Comparison of ENCODE assay signal across 9 cellular contexts in genomic region chr1:20789598-20789997, GRCh38. TPM values are rescaled to one million over a fixed set of nuclear protein-coding genes. Genes with fewer than 3 reads are reported as not detected.
DNase-seq lines count a peak whose midpoint lies in the region; ATAC-seq, FAIRE-seq and TF ChIP-seq lines count a peak whose summit lies in the region.
"Not testable (repeated sequence)": the region's sequence is repeated elsewhere in the genome, so short reads cannot be mapped to it uniquely, and the experiment has no call there.
"Had no signal": no experiment of that assay in that cellular context is flagged by ENCODE, and none has a peak within 500 bp of the region (broad histone marks: within the 10 kb centered on the region; RNA-seq: fewer than 3 reads in every experiment).

No MANE protein-coding gene starts in this region.

- not testable (repeated sequence) for H3K36me3 ChIP-seq in CD8-positive, alpha-beta memory T cell (ENCODE audit: insufficient read depth, low read length); astrocyte (ENCODE audit: insufficient read depth, low read length); HepG2 (replicated peaks in 1 of 2; ENCODE audit: control insufficient read depth in 1 of 2, insufficient read depth in 2 of 2, low read length in 2 of 2); thyroid gland

- in situ Hi-C loops in HepG2 (cut with HindIII; ENCODE audit: extremely low pct_ligation_motif_present, low pct_unique_long_range_greater_than_20kb), result not testable (repeated sequence)

- TF ChIP-seq EP300 in HepG2 (IDR thresholded peaks at IDR 0.05; ENCODE audit: low read depth in 2 of 2, low read length in 2 of 2); HepG2 (CRISPR knock-in tag; IDR thresholded peaks at IDR 0.05; ENCODE audit: borderline replicate concordance): not testable (repeated sequence)

- not testable (repeated sequence) for H3K4me2 ChIP-seq in astrocyte (ENCODE audit: low read length)
- H3K4me2 ChIP-seq in HepG2 (ENCODE audit: low read depth, low read length), result peak overlapping the region; percentile 59

- H3K36me3 Mint-ChIP-seq in CD8-positive, alpha-beta memory T cell, result peaks cover 0 to 14% (median 0%) of the 10 kb centered on the region in 3 donors
- H3K36me3 Mint-ChIP-seq in astrocyte (ENCODE audit: low read depth, unreplicated experiment); nephron (ENCODE audit: low read depth): not testable (repeated sequence)

- peaks cover 21 to 28% (median 25%) of the 10 kb centered on the region in 3 donors for H3K4me1 Mint-ChIP-seq in CD8-positive, alpha-beta memory T cell
- H3K4me1 Mint-ChIP-seq in astrocyte (ENCODE audit: low read depth, unreplicated experiment), result peaks cover 17% of the 10 kb centered on the region
- H3K4me1 Mint-ChIP-seq in nephron, result peaks cover 18% of the 10 kb centered on the region

- TF ChIP-seq RAD21 in HepG2 (CRISPR knock-in tag; IDR thresholded peaks at IDR 0.05), result not testable (repeated sequence)

- peaks cover 15% of the 10 kb centered on the region for H3K4me1 ChIP-seq in CD8-positive, alpha-beta memory T cell (ENCODE audit: insufficient read depth, low read length)
- peaks cover 21% of the 10 kb centered on the region for H3K4me1 ChIP-seq in astrocyte (ENCODE audit: insufficient read depth, low read length)
- peaks cover 30% of the 10 kb centered on the region for H3K4me1 ChIP-seq in HepG2 (ENCODE audit: insufficient read depth, low read length)
- H3K4me1 ChIP-seq in thyroid gland, result peaks cover 21% of the 10 kb centered on the region in 2 donors

- H3K79me2 ChIP-seq in astrocyte (ENCODE audit: insufficient read depth, low read length) (peaks cover 22% of the 10 kb centered on the region), HepG2 (ENCODE audit: insufficient read depth, low read length) (peaks cover 18% of the 10 kb centered on the region)

- TF ChIP-seq POLR2A in HepG2 (IDR thresholded peaks at IDR 0.05; ENCODE audit: insufficient read depth in 1 of 2, low read depth in 2 of 2, low read length in 2 of 2); thyroid gland (IDR thresholded peaks at IDR 0.05): not testable (repeated sequence)

- H3K9me3 ChIP-seq in CD8-positive, alpha-beta memory T cell (ENCODE audit: low read length); astrocyte (ENCODE audit: insufficient read depth, low read depth, low read length); HepG2 (ENCODE audit: low read length); thyroid gland: not testable (repeated sequence)

- POLR2A ChIA-PET in CD8-positive, alpha-beta memory T cell (lab: Charles Lee); HEK293T (lab: Yijun Ruan, JAX); HepG2 (lab: Yijun Ruan, JAX): not testable (repeated sequence)

- H4K20me1 ChIP-seq in astrocyte (ENCODE audit: insufficient read depth, low read length), result peaks cover 18% of the 10 kb centered on the region
- peaks cover 17% of the 10 kb centered on the region for H4K20me1 ChIP-seq in HepG2 (ENCODE audit: insufficient read depth, low read length)

- not testable (repeated sequence) for ATAC-seq in HepG2

- not testable (repeated sequence) for H3K9me3 Mint-ChIP-seq in CD8-positive, alpha-beta memory T cell; astrocyte (ENCODE audit: unreplicated experiment); nephron

- not testable (repeated sequence) for H2AFZ ChIP-seq in astrocyte (ENCODE audit: low read depth, low read length); HepG2 (ENCODE audit: low read length)

- not testable (repeated sequence) for TF ChIP-seq CTCF in astrocyte (IDR thresholded peaks at IDR 0.05; ENCODE audit: insufficient read depth, low read depth, low read length); HepG2 (CRISPR knock-in tag; IDR thresholded peaks at IDR 0.05); nephron (IDR thresholded peaks at IDR 0.05; ENCODE audit: unreplicated experiment in 3 of 3); thyroid gland (IDR thresholded peaks at IDR 0.05)

- not testable (repeated sequence) for BruUV-seq in HepG2 (replicated peaks; lab: Mats Ljungman, UMichigan)

- not testable (repeated sequence) for H3K9ac ChIP-seq in astrocyte (ENCODE audit: low read length); HepG2 (ENCODE audit: insufficient read depth, low read depth, low read length)

- peak overlapping the region in 4 of 7 donors; percentile 5 to 97 (median 50) for H3K4me3 Mint-ChIP-seq in CD8-positive, alpha-beta memory T cell
- not testable (repeated sequence) for H3K4me3 Mint-ChIP-seq in astrocyte (ENCODE audit: unreplicated experiment)
- H3K4me3 Mint-ChIP-seq in nephron, result peak overlapping the region in 1 of 3 experiments; percentile 29

- not testable (repeated sequence) for H3K27ac ChIP-seq in CD8-positive, alpha-beta memory T cell (ENCODE audit: low read depth, low read length); astrocyte (ENCODE audit: low read depth, low read length); HepG2 (ENCODE audit: extremely low read length, insufficient read depth, low read length)
- peak overlapping the region; percentile 21 to 62 (median 39) for H3K27ac ChIP-seq in thyroid gland

- not testable (repeated sequence) for DNase-seq in CD8-positive, alpha-beta memory T cell; HEK293T (ENCODE audit: extremely low spot score); astrocyte (ENCODE audit: low read depth)
- DNase-seq in HepG2 (ENCODE audit: low spot score) (peak; percentile 24), thyroid gland (peak; percentile 27)

- intact Hi-C loops in HepG2 (cut with micrococcal nuclease; ENCODE audit: unreplicated experiment), result loop anchor here (10.0 kb wide), 1 partner anchor 105 kb away; no protein-coding TSS in a partner anchor
- intact Hi-C loops in thyroid gland (cut with DNase I), result not testable (repeated sequence)

- not testable (repeated sequence) for H3K27me3 Mint-ChIP-seq in CD8-positive, alpha-beta memory T cell; astrocyte (ENCODE audit: low read depth, unreplicated experiment); nephron (ENCODE audit: low read depth)

- not testable (repeated sequence) for H3K4me3 ChIP-seq in CD8-positive, alpha-beta memory T cell (ENCODE audit: low read length); astrocyte (ENCODE audit: insufficient read depth, low read depth, low read length); thyroid gland (replicated peaks in 1 of 3)
- peak overlapping the region in 1 of 3 experiments; percentile 34; a peak in 1 of 6 replicates for H3K4me3 ChIP-seq in HepG2 (replicated peaks in 1 of 3; ENCODE audit: insufficient read depth in 1 of 3, low read depth in 2 of 3, low read length in 3 of 3)

- not testable (repeated sequence) for H3K27me3 ChIP-seq in CD8-positive, alpha-beta memory T cell (ENCODE audit: insufficient read depth, low read length, poor library complexity, severe bottlenecking); astrocyte (ENCODE audit: insufficient read depth, low read length); HepG2 (ENCODE audit: control insufficient read depth in 1 of 2, insufficient read depth in 2 of 2, low read length in 2 of 2); thyroid gland

- FAIRE-seq in astrocyte (lab: Jason Lieb, UNC); HepG2 (lab: Jason Lieb, UNC): not testable (repeated sequence)

- WGBS in HepG2 (ENCODE audit: low lambda C conversion rate), result 18% methylated on average over 9 of the region's 9 CpGs
- WGBS in thyroid gland, 2 donors, result 63 to 72% methylated on average over 9 of the region's 9 CpGs

- H3K27ac Mint-ChIP-seq in CD8-positive, alpha-beta memory T cell, result not testable (repeated sequence)
- peak overlapping the region; percentile 34 for H3K27ac Mint-ChIP-seq in astrocyte (ENCODE audit: unreplicated experiment)
- peak overlapping the region in 2 of 3 experiments; percentile 17 to 37 for H3K27ac Mint-ChIP-seq in nephron

- CTCF ChIA-PET in CD8-positive, alpha-beta memory T cell (lab: Charles Lee), result interaction anchor here (0.7 kb wide), 1 partner anchor 79 kb away, joined by 3 read pairs; no protein-coding TSS in a partner anchor
- CTCF ChIA-PET in HEK293T (lab: Yijun Ruan, JAX); HepG2 (lab: Yijun Ruan, JAX; ENCODE audit: low intra/inter-chr PET ratio, low total read pairs): not testable (repeated sequence)

RNA-seq across cellular contexts. Expression of gene HP1BP3, which starts 2.5 kb away (rescaled TPM):
- 100 to 1,000 TPM; 155 to 166 TPM for total RNA-seq in CD8-positive, alpha-beta memory T cell
- polyA plus RNA-seq in CD8-positive, alpha-beta memory T cell, result 221 TPM
- total RNA-seq in astrocyte (135 and 156 TPM in 2 replicates), HepG2 (2016; rRNA removed; fragmentation: Illumina TruSeq; extraction: Trizol) (137 and 163 TPM in 2 replicates), thyroid gland (100 to 1,000 TPM; 248 to 312 (median 280) TPM)
- 199 and 242 TPM in 2 replicates for total RNA-seq in HepG2 (2016; cell fraction: cytosol; rRNA removed; fragmentation: Illumina TruSeq; extraction: Trizol; ENCODE audit: low read depth)
- total RNA-seq in HepG2 (2016; cell fraction: insoluble cytoplasmic fraction; rRNA removed; fragmentation: Illumina TruSeq; extraction: Trizol), result 127 and 136 TPM in 2 replicates
- 121 and 142 TPM in 2 replicates for total RNA-seq in HepG2 (2016; cell fraction: membrane; rRNA removed; fragmentation: Illumina TruSeq; extraction: Trizol)
- 131 and 144 TPM in 2 replicates for total RNA-seq in HepG2 (2016; cell fraction: nucleus; rRNA removed; fragmentation: Illumina TruSeq; extraction: Trizol)
- polyA plus RNA-seq in HepG2 (2011; rRNA removed), result 88.7 and 98.5 TPM in 2 replicates
- 46.9 and 55.6 TPM in 2 replicates for polyA plus RNA-seq in HepG2 (2011; cell fraction: cytosol; rRNA removed)
- 118 and 119 TPM in 2 replicates for polyA plus RNA-seq in HepG2 (2011; cell fraction: nucleus; rRNA removed)
- 63.1 and 84.6 TPM in 2 replicates for polyA plus RNA-seq in HepG2 (2012)
- 6.5 and 7.7 TPM in 2 replicates for polyA plus RNA-seq in HepG2 (2016; cell fraction: cytosol; fragmentation: Illumina TruSeq; extraction: Trizol; ENCODE audit: low read depth)
- 121 TPM in 2 replicates for polyA plus RNA-seq in HepG2 (2016; cell fraction: insoluble cytoplasmic fraction; fragmentation: Illumina TruSeq; extraction: Trizol; ENCODE audit: low read depth)
- polyA plus RNA-seq in HepG2 (2016; cell fraction: membrane; fragmentation: Illumina TruSeq; extraction: Trizol; ENCODE audit: low read depth), result 20.7 and 20.9 TPM in 2 replicates
- polyA plus RNA-seq in HepG2 (2016; cell fraction: nucleus; fragmentation: Illumina TruSeq; extraction: Trizol; ENCODE audit: insufficient read depth, low read depth), result 198 and 208 TPM in 2 replicates
- polyA minus RNA-seq in HepG2 (2011; rRNA and poly(A)+ RNA removed; ENCODE audit: low replicate concordance), result 48.7 and 70.5 TPM in 2 replicates
- polyA minus RNA-seq in HepG2 (2011; cell fraction: cytosol; rRNA and poly(A)+ RNA removed), result 74.2 and 80.9 TPM in 2 replicates
- 129 and 144 TPM in 2 replicates for polyA minus RNA-seq in HepG2 (2011; cell fraction: nucleus; rRNA and poly(A)+ RNA removed)

RNA-seq across cellular contexts. Expression of gene SH2D5, which starts 57.1 kb away (rescaled TPM):
- total RNA-seq in CD8-positive, alpha-beta memory T cell, result under 1 TPM; 0.13 to 0.24 TPM
- not detected for polyA plus RNA-seq in CD8-positive, alpha-beta memory T cell
- total RNA-seq in astrocyte (4.0 and 5.9 TPM in 2 replicates), HepG2 (2016; rRNA removed; fragmentation: Illumina TruSeq; extraction: Trizol) (1.7 and 3.4 TPM in 2 replicates), thyroid gland (1 to 10 TPM in 2 of 4 donors, under 1 TPM in 2; 0.11 to 1.4 (median 0.77) TPM)
- 0.20 and 0.26 TPM in 2 replicates for total RNA-seq in HepG2 (2016; cell fraction: cytosol; rRNA removed; fragmentation: Illumina TruSeq; extraction: Trizol; ENCODE audit: low read depth)
- total RNA-seq in HepG2 (2016; cell fraction: insoluble cytoplasmic fraction; rRNA removed; fragmentation: Illumina TruSeq; extraction: Trizol), result 1.6 and 2.0 TPM in 2 replicates
- 1.4 and 1.8 TPM in 2 replicates for total RNA-seq in HepG2 (2016; cell fraction: membrane; rRNA removed; fragmentation: Illumina TruSeq; extraction: Trizol)
- 1.8 and 2.2 TPM in 2 replicates for total RNA-seq in HepG2 (2016; cell fraction: nucleus; rRNA removed; fragmentation: Illumina TruSeq; extraction: Trizol)
- polyA plus RNA-seq in HepG2 (2011; rRNA removed), result 1.2 and 1.4 TPM in 2 replicates
- 0.87 and 0.92 TPM in 2 replicates for polyA plus RNA-seq in HepG2 (2011; cell fraction: cytosol; rRNA removed)
- polyA plus RNA-seq in HepG2 (2011; cell fraction: nucleus; rRNA removed), result 7.0 and 10.0 TPM in 2 replicates
- polyA plus RNA-seq in HepG2 (2012), result 0.94 and 1.8 TPM in 2 replicates
- 0.29 and 0.55 TPM in 2 replicates for polyA plus RNA-seq in HepG2 (2016; cell fraction: cytosol; fragmentation: Illumina TruSeq; extraction: Trizol; ENCODE audit: low read depth)
- polyA plus RNA-seq in HepG2 (2016; cell fraction: insoluble cytoplasmic fraction; fragmentation: Illumina TruSeq; extraction: Trizol; ENCODE audit: low read depth), result 0.69 and 1.5 TPM in 2 replicates
- polyA plus RNA-seq in HepG2 (2016; cell fraction: membrane; fragmentation: Illumina TruSeq; extraction: Trizol; ENCODE audit: low read depth), result 0.64 and 0.86 TPM in 2 replicates
- 4.8 and 5.7 TPM in 2 replicates for polyA plus RNA-seq in HepG2 (2016; cell fraction: nucleus; fragmentation: Illumina TruSeq; extraction: Trizol; ENCODE audit: insufficient read depth, low read depth)
- polyA minus RNA-seq in HepG2 (2011; rRNA and poly(A)+ RNA removed; ENCODE audit: low replicate concordance), result 0.05 and 0.76 TPM in 2 replicates
- polyA minus RNA-seq in HepG2 (2011; cell fraction: cytosol; rRNA and poly(A)+ RNA removed), result 0.40 and 1.4 TPM in 2 replicates
- polyA minus RNA-seq in HepG2 (2011; cell fraction: nucleus; rRNA and poly(A)+ RNA removed), result 0.77 and 0.87 TPM in 2 replicates
- total RNA-seq: CD4-positive, CD25-positive, alpha-beta regulatory T cell; CD8-positive, alpha-beta T cell had no signal
- polyA plus RNA-seq: CD14-positive monocyte; CD4-positive, CD25-positive, alpha-beta regulatory T cell had no signal
